Comparison of ENCODE assay signal across 9 cellular contexts in genomic region chr2:41414486-41415230, GRCh38.
DNase-seq lines count a peak whose midpoint lies in the region; ATAC-seq, FAIRE-seq and TF ChIP-seq lines count a peak whose summit lies in the region.
"Had no signal": no experiment of that assay in that cellular context is flagged by ENCODE, and none has a peak within 500 bp of the region (broad histone marks: within the 10 kb centered on the region; RNA-seq: fewer than 3 reads in every experiment).

No MANE protein-coding gene starts in this region.

- no peaks in the 10 kb centered on the region for H3K27me3 ChIP-seq in DOHH2 (ENCODE audit: control insufficient read depth, low read length)
- H3K27me3 ChIP-seq in foreskin keratinocyte: no peaks in the 10 kb centered on the region
- H3K27me3 ChIP-seq: neutrophil had no signal

- no peak overlapping the region for H3K4me2 ChIP-seq in DOHH2 (ENCODE audit: low read length)

- no peaks in the 10 kb centered on the region for H3F3A ChIP-seq in DOHH2 (ENCODE audit: control insufficient read depth, insufficient read depth)

- H3K4me1 ChIP-seq in DOHH2 (ENCODE audit: control insufficient read depth, low read length) (no peaks in the 10 kb centered on the region), foreskin keratinocyte (no peaks in the 10 kb centered on the region)

- H3K36me3 ChIP-seq in DOHH2 (ENCODE audit: control insufficient read depth, low read length): no peaks in the 10 kb centered on the region
- H3K36me3 ChIP-seq: neutrophil had no signal

- H4K20me1 ChIP-seq in DOHH2 (ENCODE audit: control insufficient read depth, insufficient read depth, low read depth, low read length): no peaks in the 10 kb centered on the region

- TF ChIP-seq CTCF in DOHH2 (IDR thresholded peaks at IDR 0.05; ENCODE audit: low read depth, low read length, poor library complexity, severe bottlenecking) (peak; percentile 75), foreskin keratinocyte (conservative IDR thresholded peaks at IDR 0.05) (peak; percentile 71)

- ATAC-seq in GM19395 (IDR thresholded peaks at IDR 0.05; ENCODE audit: unreplicated experiment): peak; percentile 85
- ATAC-seq in foreskin keratinocyte: peak; percentile 74

- H3K79me2 ChIP-seq in DOHH2 (ENCODE audit: control insufficient read depth, low read length): no peaks in the 10 kb centered on the region

- H3K4me3 ChIP-seq in DOHH2 (ENCODE audit: low read length): no peak overlapping the region

- no peaks in the 10 kb centered on the region for H3K9me3 ChIP-seq in DOHH2 (ENCODE audit: control insufficient read depth, insufficient read depth, low read length)
- H3K9me3 ChIP-seq: neutrophil had no signal

- DNase-seq in HT1080 (ENCODE audit: low read depth) (peak; percentile 53), RCC 7860 (ENCODE audit: low spot score) (peak; percentile 20), foreskin keratinocyte (peak; percentile 7 to 47), stromal cell of bone marrow (ENCODE audit: low read depth) (peak; percentile 35), hypothalamus (lab: John Stamatoyannopoulos, UW) (no peak)
- no peak for DNase-seq in effector CD4-positive, alpha-beta T cell

- FAIRE-seq in RCC 7860 (lab: Jason Lieb, UNC): no peak

- H3K27ac ChIP-seq in DOHH2 (ENCODE audit: low read depth, low read length) (no peak overlapping the region), foreskin keratinocyte (no peak overlapping the region)
- H3K27ac ChIP-seq: neutrophil had no signal

- no peaks in the 10 kb centered on the region for H3K9me2 ChIP-seq in DOHH2 (replicated peaks; ENCODE audit: control insufficient read depth, low read length)

Comparison
In these comparisons a context has a peak if more than half of its experiments do, and no peak if none do; other contexts are left out.
1. DNase-seq: peak in HT1080 (single experiment), RCC 7860 (single experiment), foreskin keratinocyte (2 of 2) and stromal cell of bone marrow (single experiment); none in hypothalamus (0 of 51) and effector CD4-positive, alpha-beta T cell (single experiment).